25 cellular contexts compared by ENCODE assay signal in genomic region chr3:124168271-124168670, GRCh38.
DNase-seq lines count a peak whose midpoint lies in the region; ATAC-seq, FAIRE-seq and TF ChIP-seq lines count a peak whose summit lies in the region.
"Had no signal": no experiment of that assay in that cellular context is flagged by ENCODE, and none has a peak within 500 bp of the region (broad histone marks: within the 10 kb centered on the region; RNA-seq: fewer than 3 reads in every experiment).

No MANE protein-coding gene starts in this region.

- CTCF ChIA-PET in HepG2 (lab: Yijun Ruan, JAX; ENCODE audit: low intra/inter-chr PET ratio, low total read pairs): no interaction called here

- H3K9me3 ChIP-seq in right lobe of liver (no peaks in the 10 kb centered on the region), HepG2 (ENCODE audit: low read length) (no peaks in the 10 kb centered on the region), right atrium auricular region (no peaks in the 10 kb centered on the region), colonic mucosa (no peaks in the 10 kb centered on the region), vagina (no peaks in the 10 kb centered on the region)
- H3K9me3 ChIP-seq: upper lobe of left lung had no signal

- H4K20me1 ChIP-seq in HepG2 (ENCODE audit: insufficient read depth, low read length): no peaks in the 10 kb centered on the region

- POLR2A ChIA-PET in HepG2 (lab: Yijun Ruan, JAX): no interaction called here

- H3K4me1 ChIP-seq in right lobe of liver: peaks cover 0 to 10% (median 0%) of the 10 kb centered on the region in 4 donors
- peaks cover 7% of the 10 kb centered on the region for H3K4me1 ChIP-seq in HepG2 (ENCODE audit: insufficient read depth, low read length)
- H3K4me1 ChIP-seq in right atrium auricular region: peaks cover 0 to 6% of the 10 kb centered on the region in 2 donors
- no peaks in the 10 kb centered on the region for H3K4me1 ChIP-seq in colonic mucosa
- H3K4me1 ChIP-seq in vagina: no peaks in the 10 kb centered on the region
- H3K4me1 ChIP-seq: foreskin keratinocyte, parathyroid adenoma, upper lobe of left lung had no signal

- TF ChIP-seq EP300 in HepG2 (IDR thresholded peaks at IDR 0.05; ENCODE audit: low read depth in 2 of 2, low read length in 2 of 2) (no peak), HepG2 (CRISPR knock-in tag; IDR thresholded peaks at IDR 0.05; ENCODE audit: borderline replicate concordance) (no peak)

- FAIRE-seq in HepG2 (lab: Jason Lieb, UNC): no peak
- FAIRE-seq: endometrium had no signal

- no peak overlapping the region for H3K4me3 ChIP-seq in right lobe of liver
- no peak overlapping the region for H3K4me3 ChIP-seq in HepG2 (replicated peaks in 1 of 3; ENCODE audit: insufficient read depth in 1 of 3, low read depth in 2 of 3, low read length in 3 of 3)
- H3K4me3 ChIP-seq in right atrium auricular region: no peak overlapping the region
- H3K4me3 ChIP-seq in colonic mucosa: no peak overlapping the region
- no peak overlapping the region for H3K4me3 ChIP-seq in vagina
- H3K4me3 ChIP-seq: skin epidermis, upper lobe of left lung had no signal

- no peak overlapping the region for H2AFZ ChIP-seq in HepG2 (ENCODE audit: low read length)
- H2AFZ ChIP-seq: parathyroid adenoma had no signal

- no peak for TF ChIP-seq CTCF in right lobe of liver (IDR thresholded peaks at IDR 0.05)
- TF ChIP-seq CTCF in HepG2 (CRISPR knock-in tag; IDR thresholded peaks at IDR 0.05): no peak
- TF ChIP-seq CTCF in chondrocyte (IDR thresholded peaks at IDR 0.05): no peak
- TF ChIP-seq CTCF in right atrium auricular region (IDR thresholded peaks at IDR 0.05): no peak
- TF ChIP-seq CTCF in colonic mucosa (IDR thresholded peaks at IDR 0.05): no peak
- no peak for TF ChIP-seq CTCF in vagina (IDR thresholded peaks at IDR 0.05)

- H3K36me3 ChIP-seq in right lobe of liver (no peaks in the 10 kb centered on the region), HepG2 (replicated peaks in 1 of 2; ENCODE audit: control insufficient read depth in 1 of 2, insufficient read depth in 2 of 2, low read length in 2 of 2) (no peaks in the 10 kb centered on the region), right atrium auricular region (no peaks in the 10 kb centered on the region), colonic mucosa (no peaks in the 10 kb centered on the region), vagina (no peaks in the 10 kb centered on the region)
- H3K36me3 ChIP-seq: upper lobe of left lung had no signal

- ATAC-seq in right lobe of liver (peak in 3 of 4 donors; percentile 40 to 80 (median 46)), HepG2 (no peak)
- ATAC-seq: activated naive CD8-positive, alpha-beta T cell treated with anti-CD3 and anti-CD28 coated beads, Interleukin-2, amount 50 U/mL, for 24 hours; foreskin keratinocyte; HCT116; natural killer cell treated with Interleukin-12 subunit alpha and Interleukin-12 subunit beta and Interleukin-15 and Interleukin-18, amount 100 ng/mL, for 72 hours had no signal

- BruUV-seq in HepG2 (replicated peaks; lab: Mats Ljungman, UMichigan): no TSS peak

- H3K27ac ChIP-seq in right lobe of liver: no peak overlapping the region
- H3K27ac ChIP-seq in HepG2 (ENCODE audit: extremely low read length, insufficient read depth, low read length): no peak overlapping the region
- H3K27ac ChIP-seq in right atrium auricular region: no peak overlapping the region
- H3K27ac ChIP-seq in colonic mucosa: no peak overlapping the region
- H3K27ac ChIP-seq in vagina: no peak overlapping the region
- H3K27ac ChIP-seq: foreskin keratinocyte, parathyroid adenoma, RWPE1, skin epidermis, upper lobe of left lung had no signal

- peaks cover 1% of the 10 kb centered on the region for H3K36me3 Mint-ChIP-seq in chondrocyte (ENCODE audit: low read depth)
- no peaks in the 10 kb centered on the region for H3K36me3 Mint-ChIP-seq in activated CD4-positive, alpha-beta T cell treated with anti-CD3 and anti-CD28 coated beads, Interleukin-2, amount 10 ng/mL, durations not matched to agents 24 days and 14 days (ENCODE audit: low read depth)
- H3K36me3 Mint-ChIP-seq: CD14-positive monocyte; mesothelial cell of epicardium; natural killer cell treated with Interleukin-12 subunit alpha and Interleukin-12 subunit beta and Interleukin-15 and Interleukin-18, amount 100 ng/mL, for 72 hours had no signal

- no peak overlapping the region for H3K4me2 ChIP-seq in HepG2 (ENCODE audit: low read depth, low read length)

- TF ChIP-seq POLR2A in right lobe of liver (IDR thresholded peaks at IDR 0.05) (no peak), HepG2 (IDR thresholded peaks at IDR 0.05; ENCODE audit: insufficient read depth in 1 of 2, low read depth in 2 of 2, low read length in 2 of 2) (no peak), vagina (IDR thresholded peaks at IDR 0.05) (no peak)

- no peak overlapping the region for H3K9ac ChIP-seq in HepG2 (ENCODE audit: insufficient read depth, low read depth, low read length)
- H3K9ac ChIP-seq in colonic mucosa (ENCODE audit: low read depth in 2 of 2, low read length in 2 of 2): no peak overlapping the region
- H3K9ac ChIP-seq: parathyroid adenoma had no signal

- H3K27me3 ChIP-seq in right lobe of liver: no peaks in the 10 kb centered on the region
- H3K27me3 ChIP-seq in HepG2 (ENCODE audit: control insufficient read depth in 1 of 2, insufficient read depth in 2 of 2, low read length in 2 of 2): no peaks in the 10 kb centered on the region; a peak in 1 of 5 replicates
- no peaks in the 10 kb centered on the region for H3K27me3 ChIP-seq in right atrium auricular region
- H3K27me3 ChIP-seq in colonic mucosa: no peaks in the 10 kb centered on the region
- H3K27me3 ChIP-seq in vagina: no peaks in the 10 kb centered on the region
- H3K27me3 ChIP-seq: upper lobe of left lung had no signal

- H3K79me2 ChIP-seq in HepG2 (ENCODE audit: insufficient read depth, low read length): no peaks in the 10 kb centered on the region

- H3K9me3 Mint-ChIP-seq in chondrocyte (ENCODE audit: low read depth): no peaks in the 10 kb centered on the region
- H3K9me3 Mint-ChIP-seq in activated CD4-positive, alpha-beta T cell treated with anti-CD3 and anti-CD28 coated beads, Interleukin-2, amount 10 ng/mL, durations not matched to agents 24 days and 14 days: no peaks in the 10 kb centered on the region
- H3K9me3 Mint-ChIP-seq: activated naive CD8-positive, alpha-beta T cell treated with anti-CD3 and anti-CD28 coated beads, Interleukin-2, amount 50 U/mL, for 24 hours; mesothelial cell of epicardium; natural killer cell treated with Interleukin-12 subunit alpha and Interleukin-12 subunit beta and Interleukin-15 and Interleukin-18, amount 100 ng/mL, for 72 hours; stimulated activated naive CD8-positive, alpha-beta T cell treated with anti-CD3 and anti-CD28 coated beads, Interleukin-15, Interleukin-2, amounts not matched to agents 100 ng/mL and 50 ng/mL, for 24 hours had no signal

- intact Hi-C loops in right lobe of liver (cut with DNase I) (no loop called here), HepG2 (cut with micrococcal nuclease; ENCODE audit: unreplicated experiment) (no loop called here), colonic mucosa (cut with DNase I) (no loop called here), vagina (cut with DNase I) (no loop called here)
- intact Hi-C loops in activated CD4-positive, alpha-beta T cell treated with anti-CD3 and anti-CD28 coated beads, Interleukin-2, amount 10 ng/mL, durations not matched to agents 24 days and 14 days (cut with micrococcal nuclease): no loop called here

- H3K27ac Mint-ChIP-seq in chondrocyte (ENCODE audit: unreplicated experiment): peak overlapping the region; percentile 39
- H3K27ac Mint-ChIP-seq in activated CD4-positive, alpha-beta T cell treated with anti-CD3 and anti-CD28 coated beads, Interleukin-2, amount 10 ng/mL, durations not matched to agents 24 days and 14 days: no peak overlapping the region
- H3K27ac Mint-ChIP-seq: activated naive CD8-positive, alpha-beta T cell treated with anti-CD3 and anti-CD28 coated beads, Interleukin-2, amount 50 U/mL, for 24 hours; CD14-positive monocyte; mesothelial cell of epicardium; natural killer cell treated with Interleukin-12 subunit alpha and Interleukin-12 subunit beta and Interleukin-15 and Interleukin-18, amount 100 ng/mL, for 72 hours; stimulated activated naive CD8-positive, alpha-beta T cell treated with anti-CD3 and anti-CD28 coated beads, Interleukin-15, Interleukin-2, amounts not matched to agents 100 ng/mL and 50 ng/mL, for 24 hours had no signal

- in situ Hi-C loops in HepG2 (cut with HindIII; ENCODE audit: extremely low pct_ligation_motif_present, low pct_unique_long_range_greater_than_20kb): no loop called here

- no peak for TF ChIP-seq RAD21 in HepG2 (CRISPR knock-in tag; IDR thresholded peaks at IDR 0.05)

- no peak overlapping the region for H3K4me3 Mint-ChIP-seq in chondrocyte (ENCODE audit: unreplicated experiment)
- no peak overlapping the region for H3K4me3 Mint-ChIP-seq in activated CD4-positive, alpha-beta T cell treated with anti-CD3 and anti-CD28 coated beads, Interleukin-2, amount 10 ng/mL, durations not matched to agents 24 days and 14 days
- H3K4me3 Mint-ChIP-seq: activated naive CD8-positive, alpha-beta T cell treated with anti-CD3 and anti-CD28 coated beads, Interleukin-2, amount 50 U/mL, for 24 hours; CD14-positive monocyte; mesothelial cell of epicardium; natural killer cell treated with Interleukin-12 subunit alpha and Interleukin-12 subunit beta and Interleukin-15 and Interleukin-18, amount 100 ng/mL, for 72 hours; stimulated activated naive CD8-positive, alpha-beta T cell treated with anti-CD3 and anti-CD28 coated beads, Interleukin-15, Interleukin-2, amounts not matched to agents 100 ng/mL and 50 ng/mL, for 24 hours had no signal

- DNase-seq in right lobe of liver (peak in 1 of 3 donors; percentile 21), HepG2 (ENCODE audit: low spot score) (no peak), chondrocyte (ENCODE audit: low spot score) (no peak), right atrium auricular region (ENCODE audit: low spot score) (peak; percentile 63), colonic mucosa (no peak), vagina (ENCODE audit: extremely low spot score in 2 of 2) (no peak)
- DNase-seq in central memory CD4-positive, alpha-beta T cell: no peak
- no peak for DNase-seq in activated CD4-positive, alpha-beta T cell treated with anti-CD3 and anti-CD28 coated beads, Interleukin-2, amount 10 ng/mL, durations not matched to agents 24 days and 14 days
- DNase-seq: activated CD4-positive, alpha-beta T cell treated with anti-CD3 and anti-CD28 coated beads for 48 hours; activated naive CD8-positive, alpha-beta T cell treated with anti-CD3 and anti-CD28 coated beads, Interleukin-2, amount 50 U/mL, for 24 hours; foreskin keratinocyte; KBM-7; kidney glomerular epithelial cell; NCI-H1930; NCI-H510A; upper lobe of left lung had no signal

- peaks cover 19% of the 10 kb centered on the region for H3K4me1 Mint-ChIP-seq in chondrocyte (ENCODE audit: low read depth)
- H3K4me1 Mint-ChIP-seq in activated CD4-positive, alpha-beta T cell treated with anti-CD3 and anti-CD28 coated beads, Interleukin-2, amount 10 ng/mL, durations not matched to agents 24 days and 14 days: no peaks in the 10 kb centered on the region
- H3K4me1 Mint-ChIP-seq: activated naive CD8-positive, alpha-beta T cell treated with anti-CD3 and anti-CD28 coated beads, Interleukin-2, amount 50 U/mL, for 24 hours; CD14-positive monocyte had no signal

- H3K27me3 Mint-ChIP-seq in chondrocyte (ENCODE audit: low read depth): no peaks in the 10 kb centered on the region
- H3K27me3 Mint-ChIP-seq in activated CD4-positive, alpha-beta T cell treated with anti-CD3 and anti-CD28 coated beads, Interleukin-2, amount 10 ng/mL, durations not matched to agents 24 days and 14 days: no peaks in the 10 kb centered on the region
- H3K27me3 Mint-ChIP-seq: stimulated activated naive CD8-positive, alpha-beta T cell treated with anti-CD3 and anti-CD28 coated beads, Interleukin-15, Interleukin-2, amounts not matched to agents 100 ng/mL and 50 ng/mL, for 24 hours had no signal
